11 cellular contexts compared by ENCODE assay signal in genomic region chr6:43472515-43472914, GRCh38. TPM values are rescaled to one million over a fixed set of nuclear protein-coding genes. Genes with fewer than 3 reads are reported as not detected.
"Had no signal": no experiment of that assay in that cellular context is flagged by ENCODE, and none has a peak within 500 bp of the region (broad histone marks: within the 10 kb centered on the region; RNA-seq: fewer than 3 reads in every experiment).

No MANE protein-coding gene starts in this region.

- H3K4me2 ChIP-seq: GM23338 had no signal

- H3K4me3 ChIP-seq: GM23248, GM23338, HAP-1 had no signal

- H3K36me3 ChIP-seq: HAP-1 had no signal

- H3K27ac ChIP-seq: GM23248 had no signal

- DNase-seq: GM23248, GOT3, H7, H9, HCEC 1CT, HFFc6 had no signal

- H3K9ac ChIP-seq: GM23248 had no signal

- FAIRE-seq: H1, H54 had no signal

- H3K9me3 ChIP-seq: HAP-1 had no signal

- ATAC-seq: GM23338, HCT116 had no signal

- H2AFZ ChIP-seq: GM23248, GM23338 had no signal

RNA-seq across cellular contexts. Expression of gene LRRC73, which starts 37.6 kb away (rescaled TPM):
- total RNA-seq: H7 had no signal
